Comparison of ENCODE assay signal across 12 cellular contexts in the genomic region with DNA sequence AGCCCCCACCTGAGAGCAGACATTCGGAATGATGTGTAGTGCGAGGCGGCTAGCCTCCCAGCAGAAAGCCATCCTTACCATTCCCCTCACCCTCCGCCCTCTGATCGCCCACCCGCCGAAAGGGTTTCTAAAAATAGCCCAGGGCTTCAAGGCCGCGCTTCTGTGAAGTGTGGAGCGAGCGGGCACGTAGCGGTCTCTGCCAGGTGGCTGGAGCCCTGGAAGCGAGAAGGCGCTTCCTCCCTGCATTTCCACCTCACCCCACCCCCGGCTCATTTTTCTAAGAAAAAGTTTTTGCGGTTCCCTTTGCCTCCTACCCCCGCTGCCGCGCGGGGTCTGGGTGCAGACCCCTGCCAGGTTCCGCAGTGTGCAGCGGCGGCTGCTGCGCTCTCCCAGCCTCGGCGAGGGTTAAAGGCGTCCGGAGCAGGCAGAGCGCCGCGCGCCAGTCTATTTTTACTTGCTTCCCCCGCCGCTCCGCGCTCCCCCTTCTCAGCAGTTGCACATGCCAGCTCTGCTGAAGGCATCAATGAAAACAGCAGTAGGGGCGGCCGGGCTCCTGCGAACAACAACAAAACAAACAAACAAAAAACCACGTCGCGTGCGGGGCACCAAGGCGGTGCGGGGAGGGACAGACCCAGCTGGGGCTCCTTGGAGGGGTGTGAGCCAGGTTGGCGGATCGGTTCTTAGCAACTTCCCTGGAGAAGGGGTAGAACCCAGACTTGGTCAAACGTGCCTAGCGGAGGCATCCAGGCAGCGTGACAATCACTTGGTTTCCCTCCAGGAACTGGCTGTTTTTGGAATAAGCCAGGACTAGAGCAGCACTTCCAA. TPM values are rescaled to one million over a fixed set of nuclear protein-coding genes. Genes with fewer than 3 reads are reported as not detected.
DNase-seq lines count a peak whose midpoint lies in the region; ATAC-seq, FAIRE-seq and TF ChIP-seq lines count a peak whose summit lies in the region.
"Had no signal": no experiment of that assay in that cellular context is flagged by ENCODE, and none has a peak within 500 bp of the region (broad histone marks: within the 10 kb centered on the region; RNA-seq: fewer than 3 reads in every experiment).

No MANE protein-coding gene starts in this region.

- DNase-seq in SK-N-SH, result peak; percentile 65
- DNase-seq in astrocyte (ENCODE audit: low read depth), result no peak
- DNase-seq in keratinocyte (ENCODE audit: low read depth, low spot score), result no peak
- no peak for DNase-seq in activated CD4-positive, alpha-beta T cell treated with anti-CD3 and anti-CD28 coated beads, Interleukin-2, amount 10 ng/mL, durations not matched to agents 24 days and 14 days
- no peak for DNase-seq in stimulated activated effector memory CD8-positive, alpha-beta T cell treated with anti-CD3 and anti-CD28 coated beads, Interleukin-12 subunit alpha, Interleukin-12 subunit beta, amount 100 ng/mL, for 72 hours (ENCODE audit: low spot score in 2 of 2)
- DNase-seq: activated naive CD8-positive, alpha-beta T cell treated with anti-CD3 and anti-CD28 coated beads, Interleukin-2, amount 50 U/mL, for 24 hours; stimulated activated naive CD4-positive, alpha-beta T cell had no signal

- H3K36me3 ChIP-seq in SK-N-SH (replicated peaks in 1 of 2; ENCODE audit: control insufficient read depth in 1 of 2, insufficient read depth in 2 of 2, low read length in 1 of 2), result no peaks in the 10 kb centered on the region
- H3K36me3 ChIP-seq in astrocyte (ENCODE audit: insufficient read depth, low read length), result no peaks in the 10 kb centered on the region
- H3K36me3 ChIP-seq in keratinocyte (ENCODE audit: control insufficient read depth in 2 of 2, extremely low read depth in 1 of 2, insufficient read depth in 2 of 2, low read length in 2 of 2), result peaks cover 0 to 1% of the 10 kb centered on the region in 2 experiments
- H3K36me3 ChIP-seq in thymus (ENCODE audit: control insufficient read depth, insufficient read depth), result no peaks in the 10 kb centered on the region
- H3K36me3 ChIP-seq: esophagus muscularis mucosa, left lung had no signal

- H3K79me2 ChIP-seq in SK-N-SH (ENCODE audit: insufficient read depth), result no peaks in the 10 kb centered on the region
- no peaks in the 10 kb centered on the region for H3K79me2 ChIP-seq in astrocyte (ENCODE audit: insufficient read depth, low read length)
- no peaks in the 10 kb centered on the region for H3K79me2 ChIP-seq in keratinocyte (ENCODE audit: control insufficient read depth, insufficient read depth, low read length)

- no peak for TF ChIP-seq EP300 in SK-N-SH (IDR thresholded peaks at IDR 0.05; ENCODE audit: borderline replicate concordance in 1 of 2, low read depth in 1 of 2, low read length in 1 of 2)

- H3K9me2 ChIP-seq in SK-N-SH, result no peaks in the 10 kb centered on the region

- H3K4me2 ChIP-seq in SK-N-SH (no peak overlapping the region), astrocyte (ENCODE audit: low read length) (no peak overlapping the region), keratinocyte (ENCODE audit: control insufficient read depth, extremely low read depth, insufficient read depth, low read depth, low read length) (peak overlapping the region; percentile 43)

- H3K4me3 Mint-ChIP-seq in astrocyte (ENCODE audit: unreplicated experiment), result peak overlapping the region; percentile 76
- H3K4me3 Mint-ChIP-seq in activated CD4-positive, alpha-beta T cell treated with anti-CD3 and anti-CD28 coated beads, Interleukin-2, amount 10 ng/mL, durations not matched to agents 24 days and 14 days, result no peak overlapping the region
- H3K4me3 Mint-ChIP-seq in stimulated activated effector memory CD8-positive, alpha-beta T cell treated with anti-CD3 and anti-CD28 coated beads, Interleukin-12 subunit alpha, Interleukin-12 subunit beta, amount 100 ng/mL, for 72 hours, result no peak overlapping the region
- H3K4me3 Mint-ChIP-seq: activated naive CD8-positive, alpha-beta T cell treated with anti-CD3 and anti-CD28 coated beads, Interleukin-2, amount 50 U/mL, for 24 hours had no signal

- peaks cover 0 to 8% of the 10 kb centered on the region in 2 experiments; a peak in 1 of 4 replicates for H3K4me1 ChIP-seq in SK-N-SH (ENCODE audit: control insufficient read depth in 1 of 2, insufficient read depth in 2 of 2, low read depth in 1 of 2, low read length in 1 of 2)
- H3K4me1 ChIP-seq in astrocyte (ENCODE audit: insufficient read depth, low read length), result no peaks in the 10 kb centered on the region
- peaks cover 18% of the 10 kb centered on the region for H3K4me1 ChIP-seq in keratinocyte (ENCODE audit: control insufficient read depth, extremely low read depth, insufficient read depth, low read length)
- peaks cover 2% of the 10 kb centered on the region for H3K4me1 ChIP-seq in thymus (ENCODE audit: control insufficient read depth, insufficient read depth, low read length)
- H3K4me1 ChIP-seq: left lung had no signal

- WGBS in SK-N-SH (ENCODE audit: low lambda C conversion rate), result 3% methylated on average over 42 of the region's 51 CpGs
- 3% methylated on average over 51 of the region's 51 CpGs for WGBS in thymus

- H3K9ac ChIP-seq in SK-N-SH (no peak overlapping the region), astrocyte (ENCODE audit: low read length) (no peak overlapping the region), keratinocyte (ENCODE audit: control insufficient read depth, extremely low read depth, insufficient read depth, low read length) (no peak overlapping the region)

- no peaks in the 10 kb centered on the region for H3K9me1 ChIP-seq in keratinocyte (ENCODE audit: control insufficient read depth, extremely low read depth, insufficient read depth, low read length)

- no peak overlapping the region for H3K27ac Mint-ChIP-seq in astrocyte (ENCODE audit: unreplicated experiment)
- H3K27ac Mint-ChIP-seq in activated CD4-positive, alpha-beta T cell treated with anti-CD3 and anti-CD28 coated beads, Interleukin-2, amount 10 ng/mL, durations not matched to agents 24 days and 14 days, result no peak overlapping the region
- H3K27ac Mint-ChIP-seq in stimulated activated effector memory CD8-positive, alpha-beta T cell treated with anti-CD3 and anti-CD28 coated beads, Interleukin-12 subunit alpha, Interleukin-12 subunit beta, amount 100 ng/mL, for 72 hours, result no peak overlapping the region
- H3K27ac Mint-ChIP-seq: activated naive CD8-positive, alpha-beta T cell treated with anti-CD3 and anti-CD28 coated beads, Interleukin-2, amount 50 U/mL, for 24 hours had no signal

- H3K9me3 ChIP-seq in SK-N-SH, result no peaks in the 10 kb centered on the region
- H3K9me3 ChIP-seq in astrocyte (ENCODE audit: insufficient read depth, low read depth, low read length), result no peaks in the 10 kb centered on the region
- no peaks in the 10 kb centered on the region for H3K9me3 ChIP-seq in keratinocyte (ENCODE audit: control insufficient read depth, low read depth, low read length)
- no peaks in the 10 kb centered on the region for H3K9me3 ChIP-seq in thymus (ENCODE audit: control insufficient read depth)
- H3K9me3 ChIP-seq: esophagus muscularis mucosa, left lung had no signal

- H3K36me3 Mint-ChIP-seq in astrocyte (ENCODE audit: low read depth, unreplicated experiment), result no peaks in the 10 kb centered on the region
- no peaks in the 10 kb centered on the region for H3K36me3 Mint-ChIP-seq in activated CD4-positive, alpha-beta T cell treated with anti-CD3 and anti-CD28 coated beads, Interleukin-2, amount 10 ng/mL, durations not matched to agents 24 days and 14 days (ENCODE audit: low read depth)
- H3K36me3 Mint-ChIP-seq in stimulated activated effector memory CD8-positive, alpha-beta T cell treated with anti-CD3 and anti-CD28 coated beads, Interleukin-12 subunit alpha, Interleukin-12 subunit beta, amount 100 ng/mL, for 72 hours, result no peaks in the 10 kb centered on the region

- H3K9me3 Mint-ChIP-seq in astrocyte (ENCODE audit: unreplicated experiment), result no peaks in the 10 kb centered on the region
- no peaks in the 10 kb centered on the region for H3K9me3 Mint-ChIP-seq in activated CD4-positive, alpha-beta T cell treated with anti-CD3 and anti-CD28 coated beads, Interleukin-2, amount 10 ng/mL, durations not matched to agents 24 days and 14 days
- H3K9me3 Mint-ChIP-seq in stimulated activated effector memory CD8-positive, alpha-beta T cell treated with anti-CD3 and anti-CD28 coated beads, Interleukin-12 subunit alpha, Interleukin-12 subunit beta, amount 100 ng/mL, for 72 hours, result no peaks in the 10 kb centered on the region
- H3K9me3 Mint-ChIP-seq: activated naive CD8-positive, alpha-beta T cell treated with anti-CD3 and anti-CD28 coated beads, Interleukin-2, amount 50 U/mL, for 24 hours had no signal

- no peaks in the 10 kb centered on the region for H3F3A ChIP-seq in SK-N-SH (replicated peaks; ENCODE audit: insufficient read depth)

- ATAC-seq in SK-N-SH treated with all-trans-retinoic acid at 6 μM for 48 hours (no peak), HG02973 (IDR thresholded peaks at IDR 0.05; ENCODE audit: unreplicated experiment) (no peak)
- ATAC-seq in stimulated activated effector memory CD8-positive, alpha-beta T cell treated with anti-CD3 and anti-CD28 coated beads, Interleukin-12 subunit alpha, Interleukin-12 subunit beta, amount 100 ng/mL, for 72 hours, result no peak

- TF ChIP-seq RAD21 in SK-N-SH (IDR thresholded peaks at IDR 0.05; ENCODE audit: low read length), result no peak

- H4K20me1 ChIP-seq in SK-N-SH (ENCODE audit: insufficient read depth) (no peaks in the 10 kb centered on the region), astrocyte (ENCODE audit: insufficient read depth, low read length) (no peaks in the 10 kb centered on the region), keratinocyte (ENCODE audit: control insufficient read depth, extremely low read depth, insufficient read depth, low read length) (peaks cover 4% of the 10 kb centered on the region)

- H3K27me3 ChIP-seq in SK-N-SH (ENCODE audit: insufficient read depth) (peaks cover 59% of the 10 kb centered on the region), astrocyte (ENCODE audit: insufficient read depth, low read length) (peaks cover 70% of the 10 kb centered on the region), keratinocyte (ENCODE audit: control insufficient read depth, extremely low read depth, insufficient read depth, low read length) (peaks cover 63% of the 10 kb centered on the region), thymus (ENCODE audit: control insufficient read depth, insufficient read depth) (peaks cover 52% of the 10 kb centered on the region)

- dilution Hi-C loops in keratinocyte (cut with MboI; ENCODE audit: extremely low pct_ligation_motif_present, low sequenced_read_pairs), result no loop called here

- POLR2A ChIA-PET in SK-N-SH (lab: Yijun Ruan, JAX), result no interaction called here

- no peak overlapping the region for H2AFZ ChIP-seq in SK-N-SH (ENCODE audit: low read depth)
- no peak overlapping the region for H2AFZ ChIP-seq in astrocyte (ENCODE audit: low read depth, low read length)
- H2AFZ ChIP-seq in keratinocyte (ENCODE audit: control insufficient read depth, low read length), result no peak overlapping the region

- peaks cover 4% of the 10 kb centered on the region for H3K4me1 Mint-ChIP-seq in astrocyte (ENCODE audit: low read depth, unreplicated experiment)
- H3K4me1 Mint-ChIP-seq in activated CD4-positive, alpha-beta T cell treated with anti-CD3 and anti-CD28 coated beads, Interleukin-2, amount 10 ng/mL, durations not matched to agents 24 days and 14 days, result no peaks in the 10 kb centered on the region
- H3K4me1 Mint-ChIP-seq in stimulated activated effector memory CD8-positive, alpha-beta T cell treated with anti-CD3 and anti-CD28 coated beads, Interleukin-12 subunit alpha, Interleukin-12 subunit beta, amount 100 ng/mL, for 72 hours, result no peaks in the 10 kb centered on the region

- H3K4me3 ChIP-seq in SK-N-SH (ENCODE audit: low read depth in 2 of 2, low read length in 1 of 2) (peak overlapping the region in 1 of 2 experiments; percentile 21; a peak in 1 of 4 replicates), astrocyte (ENCODE audit: insufficient read depth, low read depth, low read length) (no peak overlapping the region), keratinocyte (ENCODE audit: control insufficient read depth in 2 of 3, extremely low read depth in 1 of 3, insufficient read depth in 2 of 3, low read depth in 1 of 3, low read length in 3 of 3) (peak overlapping the region in 2 of 3 experiments; percentile 48 to 73), thymus (ENCODE audit: low read length) (peak overlapping the region; percentile 10)
- H3K4me3 ChIP-seq: esophagus muscularis mucosa, left lung had no signal

- no peak overlapping the region for H3K27ac ChIP-seq in SK-N-SH (ENCODE audit: low read depth in 2 of 2, low read length in 1 of 2)
- no peak overlapping the region for H3K27ac ChIP-seq in astrocyte (ENCODE audit: low read depth, low read length)
- H3K27ac ChIP-seq in keratinocyte (ENCODE audit: control insufficient read depth, insufficient read depth, low read length), result no peak overlapping the region
- H3K27ac ChIP-seq in thymus (ENCODE audit: low read depth), result no peak overlapping the region
- H3K27ac ChIP-seq: esophagus muscularis mucosa, left lung had no signal

- CTCF ChIA-PET in SK-N-SH (lab: Yijun Ruan, JAX), result interaction anchor here (1.6 to 3.1 kb wide), 4 partner anchors 187 to 310 kb away, joined by 4 to 16 read pairs (median 10); no protein-coding TSS in a partner anchor

- TF ChIP-seq CTCF in SK-N-SH (IDR thresholded peaks at IDR 0.05), result no peak
- no peak for TF ChIP-seq CTCF in astrocyte (IDR thresholded peaks at IDR 0.05; ENCODE audit: insufficient read depth, low read depth, low read length)
- no peak for TF ChIP-seq CTCF in keratinocyte (optimal IDR thresholded peaks at IDR 0.05 in 1 of 3, IDR thresholded peaks at IDR 0.05 in 1 of 3, conservative IDR thresholded peaks at IDR 0.05 in 1 of 3; ENCODE audit: extremely low read depth in 1 of 3, insufficient read depth in 2 of 3, low read length in 3 of 3)

- peaks cover 75% of the 10 kb centered on the region for H3K27me3 Mint-ChIP-seq in astrocyte (ENCODE audit: low read depth, unreplicated experiment)
- H3K27me3 Mint-ChIP-seq in activated CD4-positive, alpha-beta T cell treated with anti-CD3 and anti-CD28 coated beads, Interleukin-2, amount 10 ng/mL, durations not matched to agents 24 days and 14 days, result peaks cover 55% of the 10 kb centered on the region

- FAIRE-seq in astrocyte (lab: Jason Lieb, UNC) (no peak), keratinocyte (lab: Jason Lieb, UNC) (no peak)

- intact Hi-C loops in activated CD4-positive, alpha-beta T cell treated with anti-CD3 and anti-CD28 coated beads, Interleukin-2, amount 10 ng/mL, durations not matched to agents 24 days and 14 days (cut with micrococcal nuclease), result no loop called here

RNA-seq across cellular contexts. Expression of a gene that starts 2.4 kb away (rescaled TPM):
- polyA plus RNA-seq in SK-N-SH (2012; rRNA removed) (not detected in 2 replicates), keratinocyte (1.0 to 4.0 TPM (median 2.7 TPM) in 3 replicates), thymus (0.82 TPM)
- not detected in 2 replicates for polyA plus RNA-seq in SK-N-SH (2012; cell fraction: cytosol; rRNA removed)
- polyA plus RNA-seq in SK-N-SH (2012; cell fraction: nucleus; rRNA removed), result not detected in 2 replicates
- 0.09 and 0.24 TPM in 2 replicates for total RNA-seq in astrocyte
- 2.4 TPM for polyA plus RNA-seq in keratinocyte (2011; ENCODE audit: low read depth)
- 2.8 and 2.9 TPM in 2 replicates for polyA plus RNA-seq in keratinocyte (2011; cell fraction: cytosol; rRNA removed)
- polyA plus RNA-seq in keratinocyte (2011; cell fraction: nucleus; rRNA removed), result 9.6 and 11.5 TPM in 2 replicates
- polyA plus RNA-seq in keratinocyte (2012; ENCODE audit: low replicate concordance), result 0.91 and 4.3 TPM in 2 replicates
- 0.79 to 5.1 TPM (median 4.7 TPM) in 3 replicates for polyA minus RNA-seq in keratinocyte
- polyA minus RNA-seq in keratinocyte (2011; cell fraction: cytosol; rRNA and poly(A)+ RNA removed), result 0.77 TPM
- polyA minus RNA-seq in keratinocyte (2011; cell fraction: nucleus; rRNA and poly(A)+ RNA removed), result 3.3 and 6.8 TPM in 2 replicates
- not detected in 2 replicates for total RNA-seq in activated CD4-positive, alpha-beta T cell treated with anti-CD3 and anti-CD28 coated beads, Interleukin-2, amount 10 ng/mL, durations not matched to agents 24 days and 14 days
- total RNA-seq: esophagus muscularis mucosa had no signal
